ENCODE assay signal across 1 cellular context in genomic region chr22:29112102-29112501, GRCh38.
TF ChIP-seq lines count a peak whose summit lies in the region.

No MANE protein-coding gene starts in this region.

TF ChIP-seq in HEK293T, 16 proteins besides CTCF, POLR2A, EP300 and RAD21 (continued from another document):
- TF ChIP-seq PKNOX1 (IDR thresholded peaks at IDR 0.05) (no peak), FOXA1 (IDR thresholded peaks at IDR 0.05) (no peak), HDGF (IDR thresholded peaks at IDR 0.05; ENCODE audit: borderline replicate concordance) (no peak), ELF4 (IDR thresholded peaks at IDR 0.05) (no peak), TARDBP (IDR thresholded peaks at IDR 0.05) (no peak)
